9 cellular contexts compared by ENCODE assay signal in genomic region chr4:16199132-16199531, GRCh38. TPM values are rescaled to one million over a fixed set of nuclear protein-coding genes. Genes with fewer than 3 reads are reported as not detected.
A peak's percentile ranks its signal among the peaks of the same experiment; 100 is the strongest.
DNase-seq lines count a peak whose midpoint lies in the region; ATAC-seq and TF ChIP-seq lines count a peak whose summit lies in the region.
"Had no signal": no experiment of that assay in that cellular context is flagged by ENCODE, and none has a peak within 500 bp of the region (broad histone marks: within the 10 kb centered on the region; RNA-seq: fewer than 3 reads in every experiment).

No MANE protein-coding gene starts in this region.

- no peak for ATAC-seq in HG02938 (IDR thresholded peaks at IDR 0.05; ENCODE audit: unreplicated experiment)

- H3K9me3 ChIP-seq in DOHH2 (ENCODE audit: control insufficient read depth, insufficient read depth, low read length) (no peaks in the 10 kb centered on the region), Loucy (ENCODE audit: insufficient read depth, low read depth, low read length) (no peaks in the 10 kb centered on the region), mesenchymal stem cell (ENCODE audit: control insufficient read depth, low read length) (no peaks in the 10 kb centered on the region)

- H3K27ac Mint-ChIP-seq in activated CD4-positive, alpha-beta T cell treated with anti-CD3 and anti-CD28 coated beads, Interleukin-2, amount 10 ng/mL, durations not matched to agents 24 days and 14 days, result no peak overlapping the region

- H4K20me1 ChIP-seq in DOHH2 (ENCODE audit: control insufficient read depth, insufficient read depth, low read depth, low read length), result peaks cover 9% of the 10 kb centered on the region
- H4K20me1 ChIP-seq in Loucy (ENCODE audit: insufficient read depth, low read length, poor library complexity, severe bottlenecking), result peaks cover 20% of the 10 kb centered on the region

- in situ Hi-C loops in astrocyte of the cerebellum (cut with HindIII; ENCODE audit: low sequenced_read_pairs), result no loop called here

- DNase-seq in astrocyte of the cerebellum (ENCODE audit: low read depth) (peak; percentile 23), mesenchymal stem cell (peak; percentile 40), NK-92 (lab: John Stamatoyannopoulos, UW; ENCODE audit: unreplicated experiment) (no peak), NCI-H1694 treated with DMSO at 0.1 percent for 48 hours (lab: John Stamatoyannopoulos, UW) (no peak)
- no peak for DNase-seq in activated CD4-positive, alpha-beta T cell treated with anti-CD3 and anti-CD28 coated beads, Interleukin-2, amount 10 ng/mL, durations not matched to agents 24 days and 14 days
- DNase-seq: hypothalamus had no signal

- no peak overlapping the region for H2BK15ac ChIP-seq in mesenchymal stem cell (ENCODE audit: low read depth, poor library complexity, severe bottlenecking)

- no peak overlapping the region for H3K4me3 ChIP-seq in DOHH2 (ENCODE audit: low read length)
- H3K4me3 ChIP-seq in Loucy (ENCODE audit: low read length, poor library complexity, severe bottlenecking), result no peak overlapping the region
- H3K4me3 ChIP-seq in astrocyte of the cerebellum (ENCODE audit: low read depth, low read length), result no peak overlapping the region
- no peak overlapping the region for H3K4me3 ChIP-seq in mesenchymal stem cell (ENCODE audit: insufficient read depth in 1 of 2, low read depth in 1 of 2, low read length in 2 of 2)

- H3K79me1 ChIP-seq in mesenchymal stem cell (replicated peaks; ENCODE audit: low read length, poor library complexity, severe bottlenecking), result peaks cover 14% of the 10 kb centered on the region

- H3K27me3 ChIP-seq in DOHH2 (ENCODE audit: control insufficient read depth, low read length), result no peaks in the 10 kb centered on the region
- no peaks in the 10 kb centered on the region for H3K27me3 ChIP-seq in Loucy (ENCODE audit: insufficient read depth, low read length, poor library complexity, severe bottlenecking)
- no peaks in the 10 kb centered on the region for H3K27me3 ChIP-seq in mesenchymal stem cell (ENCODE audit: control insufficient read depth in 1 of 2, insufficient read depth in 1 of 2, low read length in 2 of 2)

- no peak overlapping the region for H3K4ac ChIP-seq in mesenchymal stem cell (ENCODE audit: low read depth in 1 of 2, low read length in 2 of 2)

- H3K18ac ChIP-seq in mesenchymal stem cell (ENCODE audit: low read depth in 1 of 2, low read length in 2 of 2), result no peak overlapping the region

- no peak overlapping the region for H3K14ac ChIP-seq in mesenchymal stem cell (ENCODE audit: low read length in 2 of 2)

- H3K4me1 ChIP-seq in DOHH2 (ENCODE audit: control insufficient read depth, low read length), result no peaks in the 10 kb centered on the region
- H3K4me1 ChIP-seq in Loucy (ENCODE audit: insufficient read depth, low read length, poor library complexity, severe bottlenecking), result peaks cover 13% of the 10 kb centered on the region
- H3K4me1 ChIP-seq in mesenchymal stem cell (ENCODE audit: control insufficient read depth, insufficient read depth, low read depth, low read length), result no peaks in the 10 kb centered on the region

- no peak overlapping the region for H4K8ac ChIP-seq in mesenchymal stem cell (ENCODE audit: low read length)

- peaks cover 17% of the 10 kb centered on the region for H3K4me1 Mint-ChIP-seq in activated CD4-positive, alpha-beta T cell treated with anti-CD3 and anti-CD28 coated beads, Interleukin-2, amount 10 ng/mL, durations not matched to agents 24 days and 14 days

- H3K9me2 ChIP-seq in DOHH2 (replicated peaks; ENCODE audit: control insufficient read depth, low read length) (no peaks in the 10 kb centered on the region), Loucy (replicated peaks; ENCODE audit: low read depth, low read length) (no peaks in the 10 kb centered on the region)

- H3K79me2 ChIP-seq in DOHH2 (ENCODE audit: control insufficient read depth, low read length) (peaks cover 16% of the 10 kb centered on the region), Loucy (ENCODE audit: insufficient read depth, low read length) (peaks cover 74% of the 10 kb centered on the region)

- intact Hi-C loops in activated CD4-positive, alpha-beta T cell treated with anti-CD3 and anti-CD28 coated beads, Interleukin-2, amount 10 ng/mL, durations not matched to agents 24 days and 14 days (cut with micrococcal nuclease), result no loop called here

- H3K27me3 Mint-ChIP-seq in activated CD4-positive, alpha-beta T cell treated with anti-CD3 and anti-CD28 coated beads, Interleukin-2, amount 10 ng/mL, durations not matched to agents 24 days and 14 days, result no peaks in the 10 kb centered on the region

- H3K36me3 ChIP-seq in DOHH2 (ENCODE audit: control insufficient read depth, low read length) (peaks cover 45% of the 10 kb centered on the region), Loucy (ENCODE audit: insufficient read depth, low read length) (peaks cover 60% of the 10 kb centered on the region), mesenchymal stem cell (ENCODE audit: control insufficient read depth in 1 of 2, insufficient read depth in 2 of 2, low read depth in 1 of 2, low read length in 2 of 2) (peaks cover 0 to 3% of the 10 kb centered on the region in 2 experiments)

- H3K23ac ChIP-seq in mesenchymal stem cell (ENCODE audit: low read length in 2 of 2), result no peak overlapping the region

- no peak overlapping the region for H2AK5ac ChIP-seq in mesenchymal stem cell (ENCODE audit: low read length, severe bottlenecking)

- H2BK12ac ChIP-seq in mesenchymal stem cell (ENCODE audit: low read length in 2 of 2), result no peak overlapping the region

- no peak overlapping the region for H3K4me3 Mint-ChIP-seq in activated CD4-positive, alpha-beta T cell treated with anti-CD3 and anti-CD28 coated beads, Interleukin-2, amount 10 ng/mL, durations not matched to agents 24 days and 14 days

- H3K4me2 ChIP-seq in DOHH2 (ENCODE audit: low read length) (no peak overlapping the region), Loucy (ENCODE audit: low read depth, low read length, poor library complexity, severe bottlenecking) (no peak overlapping the region), mesenchymal stem cell (ENCODE audit: low read length, poor library complexity, severe bottlenecking) (no peak overlapping the region)

- no peak overlapping the region for H2BK5ac ChIP-seq in mesenchymal stem cell (ENCODE audit: low read depth, low read length, poor library complexity, severe bottlenecking)

- peaks cover 18% of the 10 kb centered on the region for H3K36me3 Mint-ChIP-seq in activated CD4-positive, alpha-beta T cell treated with anti-CD3 and anti-CD28 coated beads, Interleukin-2, amount 10 ng/mL, durations not matched to agents 24 days and 14 days (ENCODE audit: low read depth)

- H2BK120ac ChIP-seq in mesenchymal stem cell (ENCODE audit: low read depth, low read length), result no peak overlapping the region

- H3K9me3 Mint-ChIP-seq in activated CD4-positive, alpha-beta T cell treated with anti-CD3 and anti-CD28 coated beads, Interleukin-2, amount 10 ng/mL, durations not matched to agents 24 days and 14 days, result no peaks in the 10 kb centered on the region

- no peaks in the 10 kb centered on the region for H3F3A ChIP-seq in DOHH2 (ENCODE audit: control insufficient read depth, insufficient read depth)
- H3F3A ChIP-seq in Loucy (ENCODE audit: low read depth), result no peaks in the 10 kb centered on the region

- peak; percentile 43 for TF ChIP-seq CTCF in DOHH2 (IDR thresholded peaks at IDR 0.05; ENCODE audit: low read depth, low read length, poor library complexity, severe bottlenecking)
- TF ChIP-seq CTCF in Loucy (conservative IDR thresholded peaks at IDR 0.05; ENCODE audit: low read length), result peak; percentile 65
- TF ChIP-seq CTCF in astrocyte of the cerebellum (IDR thresholded peaks at IDR 0.05; ENCODE audit: low read depth, low read length, missing control alignments), result peak; percentile 37

- no peak overlapping the region for H4K91ac ChIP-seq in mesenchymal stem cell (ENCODE audit: low read length)

- H2AFZ ChIP-seq in Loucy (ENCODE audit: low read length) (no peak overlapping the region), mesenchymal stem cell (ENCODE audit: low read depth, low read length) (no peak overlapping the region)

- H3K27ac ChIP-seq in DOHH2 (ENCODE audit: low read depth, low read length), result no peak overlapping the region
- H3K27ac ChIP-seq in mesenchymal stem cell (ENCODE audit: low read length, poor library complexity, severe bottlenecking), result no peak overlapping the region

- H3K9ac ChIP-seq in Loucy (ENCODE audit: low read depth, low read length, poor library complexity, severe bottlenecking), result no peak overlapping the region
- no peak overlapping the region for H3K9ac ChIP-seq in mesenchymal stem cell (ENCODE audit: low read length)

RNA-seq across cellular contexts. Expression of gene TAPT1, which starts 27.1 kb away (rescaled TPM):
- polyA plus RNA-seq in mesenchymal stem cell (2013, experiment 1 of 2), result 5.8 TPM
- 6.2 TPM for polyA plus RNA-seq in mesenchymal stem cell (2013, experiment 2 of 2)
- total RNA-seq in activated CD4-positive, alpha-beta T cell treated with anti-CD3 and anti-CD28 coated beads, Interleukin-2, amount 10 ng/mL, durations not matched to agents 24 days and 14 days, result 27.2 and 29.3 TPM in 2 replicates

Comparison
In these comparisons a context has a peak if more than half of its experiments do, and no peak if none do; other contexts are left out.
1. DNase-seq: peak in astrocyte of the cerebellum (single experiment) and mesenchymal stem cell (single experiment); none in NK-92 (single experiment), activated CD4-positive, alpha-beta T cell treated with anti-CD3 and anti-CD28 coated beads, Interleukin-2, amount 10 ng/mL, durations not matched to agents 24 days and 14 days (single experiment) and NCI-H1694 treated with DMSO at 0.1 percent for 48 hours (single experiment).
2. Peak in every context shown above with its lines, with median percentiles within 50 percentile points of each other: CTCF ChIP-seq.